In genomic region chr3:43291546-43291945, GRCh38 we compare ENCODE assay signal across 12 cellular contexts. TPM values are rescaled to one million over a fixed set of nuclear protein-coding genes. Genes with fewer than 3 reads are reported as not detected.
DNase-seq lines count a peak whose midpoint lies in the region; ATAC-seq, FAIRE-seq and TF ChIP-seq lines count a peak whose summit lies in the region.
"Had no signal": no experiment of that assay in that cellular context is flagged by ENCODE, and none has a peak within 500 bp of the region (broad histone marks: within the 10 kb centered on the region; RNA-seq: fewer than 3 reads in every experiment).

No MANE protein-coding gene starts in this region.

- no peaks in the 10 kb centered on the region for H3K27me3 Mint-ChIP-seq in activated naive CD8-positive, alpha-beta T cell
- H3K27me3 Mint-ChIP-seq in memory B cell = no peaks in the 10 kb centered on the region

- H3K27ac ChIP-seq in HepG2 (ENCODE audit: extremely low read length, insufficient read depth, low read length) = no peak overlapping the region
- H3K27ac ChIP-seq in right lobe of liver = no peak overlapping the region
- H3K27ac ChIP-seq: C4-2B had no signal

- peak overlapping the region; percentile 99 for H3K27ac Mint-ChIP-seq in activated naive CD8-positive, alpha-beta T cell
- H3K27ac Mint-ChIP-seq in memory B cell = peak overlapping the region; percentile 72

- TF ChIP-seq RAD21 in HepG2 (CRISPR knock-in tag; IDR thresholded peaks at IDR 0.05) = no peak

- TF ChIP-seq POLR2A in HepG2 (IDR thresholded peaks at IDR 0.05; ENCODE audit: insufficient read depth in 1 of 2, low read depth in 2 of 2, low read length in 2 of 2) (no peak), right lobe of liver (IDR thresholded peaks at IDR 0.05) (no peak)

- H3K36me3 Mint-ChIP-seq in activated naive CD8-positive, alpha-beta T cell = peaks cover 2% of the 10 kb centered on the region
- H3K36me3 Mint-ChIP-seq in memory B cell = peaks cover 14% of the 10 kb centered on the region

- no peak overlapping the region for H2AFZ ChIP-seq in HepG2 (ENCODE audit: low read length)

- H3K4me3 Mint-ChIP-seq in activated naive CD8-positive, alpha-beta T cell = peak overlapping the region; percentile 98
- no peak overlapping the region for H3K4me3 Mint-ChIP-seq in memory B cell

- H3K9me3 ChIP-seq in HepG2 (ENCODE audit: low read length) (no peaks in the 10 kb centered on the region), right lobe of liver (no peaks in the 10 kb centered on the region)

- no peaks in the 10 kb centered on the region for H3K9me3 Mint-ChIP-seq in activated naive CD8-positive, alpha-beta T cell (ENCODE audit: low read depth)
- H3K9me3 Mint-ChIP-seq in memory B cell = no peaks in the 10 kb centered on the region

- POLR2A ChIA-PET in HepG2 (lab: Yijun Ruan, JAX) = no interaction called here

- H3K4me2 ChIP-seq in HepG2 (ENCODE audit: low read depth, low read length) = peak overlapping the region; percentile 92

- no peaks in the 10 kb centered on the region; a peak in 1 of 5 replicates for H3K27me3 ChIP-seq in HepG2 (ENCODE audit: control insufficient read depth in 1 of 2, insufficient read depth in 2 of 2, low read length in 2 of 2)
- H3K27me3 ChIP-seq in right lobe of liver = no peaks in the 10 kb centered on the region

- H3K4me1 ChIP-seq in HepG2 (ENCODE audit: insufficient read depth, low read length) (peaks cover 74% of the 10 kb centered on the region), right lobe of liver (peaks cover 0 to 57% (median 8%) of the 10 kb centered on the region in 4 donors)

- intact Hi-C loops in HepG2 (cut with micrococcal nuclease; ENCODE audit: unreplicated experiment) = no loop called here
- intact Hi-C loops in right lobe of liver (cut with DNase I) = no loop called here

- no peak for TF ChIP-seq CTCF in HepG2 (CRISPR knock-in tag; IDR thresholded peaks at IDR 0.05)
- TF ChIP-seq CTCF in right lobe of liver (IDR thresholded peaks at IDR 0.05) = no peak

- H3K36me3 ChIP-seq in HepG2 (replicated peaks in 1 of 2; ENCODE audit: control insufficient read depth in 1 of 2, insufficient read depth in 2 of 2, low read length in 2 of 2) = peaks cover 2 to 19% of the 10 kb centered on the region in 2 experiments; a peak in 3 of 5 replicates
- H3K36me3 ChIP-seq in right lobe of liver = no peaks in the 10 kb centered on the region

- FAIRE-seq in HepG2 (lab: Jason Lieb, UNC) = no peak

- peaks cover 96% of the 10 kb centered on the region for H3K79me2 ChIP-seq in HepG2 (ENCODE audit: insufficient read depth, low read length)

- ATAC-seq in HepG2 (no peak), right lobe of liver (no peak), memory B cell (ENCODE audit: low read depth) (no peak), HG03039 (IDR thresholded peaks at IDR 0.05; ENCODE audit: unreplicated experiment) (no peak)

- H3K4me1 Mint-ChIP-seq in activated naive CD8-positive, alpha-beta T cell (ENCODE audit: low read depth) = peaks cover 83% of the 10 kb centered on the region
- peaks cover 55% of the 10 kb centered on the region for H3K4me1 Mint-ChIP-seq in memory B cell

- peaks cover 72% of the 10 kb centered on the region for H4K20me1 ChIP-seq in HepG2 (ENCODE audit: insufficient read depth, low read length)

- TF ChIP-seq EP300 in HepG2 (IDR thresholded peaks at IDR 0.05; ENCODE audit: low read depth in 2 of 2, low read length in 2 of 2) = no peak
- no peak for TF ChIP-seq EP300 in HepG2 (CRISPR knock-in tag; IDR thresholded peaks at IDR 0.05; ENCODE audit: borderline replicate concordance)

- CTCF ChIA-PET in HepG2 (lab: Yijun Ruan, JAX; ENCODE audit: low intra/inter-chr PET ratio, low total read pairs) = no interaction called here

- no TSS peak for BruUV-seq in HepG2 (replicated peaks; lab: Mats Ljungman, UMichigan)

- no peak overlapping the region for H3K4me3 ChIP-seq in HepG2 (replicated peaks in 1 of 3; ENCODE audit: insufficient read depth in 1 of 3, low read depth in 2 of 3, low read length in 3 of 3)
- H3K4me3 ChIP-seq in right lobe of liver = no peak overlapping the region

- in situ Hi-C loops in HepG2 (cut with HindIII; ENCODE audit: extremely low pct_ligation_motif_present, low pct_unique_long_range_greater_than_20kb) = no loop called here

- no peak for DNase-seq in HepG2 (ENCODE audit: low spot score)
- no peak for DNase-seq in right lobe of liver
- no peak for DNase-seq in memory B cell (ENCODE audit: low spot score in 2 of 2)
- DNase-seq in NCI-H1694 treated with DMSO at 0.1 percent for 48 hours (lab: John Stamatoyannopoulos, UW) = no peak
- DNase-seq in NCI-H1436 (lab: John Stamatoyannopoulos, UW) = no peak
- no peak for DNase-seq in nucleus accumbens (lab: John Stamatoyannopoulos, UW)
- DNase-seq: cortex of kidney, NCI-H1092 treated with DMSO at 0.1 percent for 48 hours, NCI-H748 treated with DMSO at 0.1 percent for 48 hours had no signal

- no peak overlapping the region for H3K9ac ChIP-seq in HepG2 (ENCODE audit: insufficient read depth, low read depth, low read length)

- WGBS in HepG2 (ENCODE audit: low lambda C conversion rate) = 100% methylated on average over 1 of the region's 1 CpG
- WGBS in right lobe of liver (ENCODE audit: insufficient coverage, low coverage, low lambda C conversion rate, missing lambda C conversion rate) = 100% methylated on average over 1 of the region's 1 CpG

TF ChIP-seq in HepG2, 621 proteins besides CTCF, POLR2A, EP300 and RAD21:
- no peak for TF ChIP-seq ZNF44 (CRISPR knock-in tag; IDR thresholded peaks at IDR 0.05)
- TF ChIP-seq E2F1 (CRISPR knock-in tag; IDR thresholded peaks at IDR 0.05) = no peak
- TF ChIP-seq FOXA3 (CRISPR knock-in tag; IDR thresholded peaks at IDR 0.05) = no peak
- no peak for TF ChIP-seq BRCA1 (CRISPR knock-in tag; IDR thresholded peaks at IDR 0.05)
- TF ChIP-seq ONECUT2 (CRISPR knock-in tag; IDR thresholded peaks at IDR 0.05) = no peak
- peak; percentile 42; the same call in 1 of the 2 replicates for TF ChIP-seq RBFOX2 (IDR thresholded peaks at IDR 0.05; ENCODE audit: low read depth, low read length)

RNA-seq across cellular contexts. Expression of gene SNRK, which starts 5.2 kb away (rescaled TPM):
- total RNA-seq in HepG2 (2016; rRNA removed; fragmentation: Illumina TruSeq; extraction: Trizol) (11.4 and 14.2 TPM in 2 replicates), right lobe of liver (10 to 100 TPM; 14.0 to 26.2 (median 15.3) TPM)
- total RNA-seq in HepG2 (2016; cell fraction: cytosol; rRNA removed; fragmentation: Illumina TruSeq; extraction: Trizol; ENCODE audit: low read depth) = 15.7 and 20.4 TPM in 2 replicates
- total RNA-seq in HepG2 (2016; cell fraction: insoluble cytoplasmic fraction; rRNA removed; fragmentation: Illumina TruSeq; extraction: Trizol) = 11.4 and 12.5 TPM in 2 replicates
- 7.8 and 8.4 TPM in 2 replicates for total RNA-seq in HepG2 (2016; cell fraction: membrane; rRNA removed; fragmentation: Illumina TruSeq; extraction: Trizol)
- 16.3 and 19.8 TPM in 2 replicates for total RNA-seq in HepG2 (2016; cell fraction: nucleus; rRNA removed; fragmentation: Illumina TruSeq; extraction: Trizol)
- 16.1 and 16.3 TPM in 2 replicates for polyA plus RNA-seq in HepG2 (2011; rRNA removed)
- polyA plus RNA-seq in HepG2 (2011; cell fraction: cytosol; rRNA removed) = 8.9 and 9.0 TPM in 2 replicates
- polyA plus RNA-seq in HepG2 (2011; cell fraction: nucleus; rRNA removed) = 22.4 and 28.9 TPM in 2 replicates
- 15.9 and 17.5 TPM in 2 replicates for polyA plus RNA-seq in HepG2 (2012)
- 0.21 and 0.26 TPM in 2 replicates for polyA plus RNA-seq in HepG2 (2016; cell fraction: cytosol; fragmentation: Illumina TruSeq; extraction: Trizol; ENCODE audit: low read depth)
- polyA plus RNA-seq in HepG2 (2016; cell fraction: insoluble cytoplasmic fraction; fragmentation: Illumina TruSeq; extraction: Trizol; ENCODE audit: low read depth) = 7.4 and 8.1 TPM in 2 replicates
- 1.5 TPM in 2 replicates for polyA plus RNA-seq in HepG2 (2016; cell fraction: membrane; fragmentation: Illumina TruSeq; extraction: Trizol; ENCODE audit: low read depth)
- polyA plus RNA-seq in HepG2 (2016; cell fraction: nucleus; fragmentation: Illumina TruSeq; extraction: Trizol; ENCODE audit: insufficient read depth, low read depth) = 15.7 and 17.5 TPM in 2 replicates
- polyA minus RNA-seq in HepG2 (2011; rRNA and poly(A)+ RNA removed; ENCODE audit: low replicate concordance) = 38.0 and 68.3 TPM in 2 replicates
- 35.4 and 37.5 TPM in 2 replicates for polyA minus RNA-seq in HepG2 (2011; cell fraction: cytosol; rRNA and poly(A)+ RNA removed)
- 73.0 and 87.2 TPM in 2 replicates for polyA minus RNA-seq in HepG2 (2011; cell fraction: nucleus; rRNA and poly(A)+ RNA removed)
